Comparison of ENCODE assay signal across 35 cellular contexts in genomic region chr6:70847091-70847490, GRCh38.
"Had no signal": no experiment of that assay in that cellular context is flagged by ENCODE, and none has a peak within 500 bp of the region (broad histone marks: within the 10 kb centered on the region; RNA-seq: fewer than 3 reads in every experiment).

No MANE protein-coding gene starts in this region.

- H3K9me3 ChIP-seq: MG63 had no signal

- H3K9me3 Mint-ChIP-seq: activated CD4-positive, alpha-beta memory T cell treated with anti-CD3 and anti-CD28 coated beads, Interleukin-2, amount 10 ng/mL, durations not matched to agents 7 days and 5 days; activated naive CD8-positive, alpha-beta T cell treated with anti-CD3 and anti-CD28 coated beads for 36 hours; activated T-cell treated with anti-CD3 and anti-CD28 coated beads, Interleukin-2, amount 50 U/mL, for 72 hours; activated T-helper 17 cell treated with anti-CD3 and anti-CD28 coated beads, Interleukin-2, amount 50 U/mL, for 72 hours; central memory CD8-positive, alpha-beta T cell; T-cell had no signal

- DNase-seq: activated CD4-positive, alpha-beta memory T cell treated with anti-CD3 and anti-CD28 coated beads, Interleukin-2, amount 10 ng/mL, durations not matched to agents 7 days and 5 days; activated CD4-positive, alpha-beta T cell treated with anti-CD3 and anti-CD28 coated beads for 1 hour; activated CD4-positive, alpha-beta T cell treated with anti-CD3 and anti-CD28 coated beads for 48 hours; activated CD4-positive, CD25-positive, alpha-beta regulatory T cell; activated effector memory CD4-positive, alpha-beta T cell treated with anti-CD3 and anti-CD28 coated beads, Interleukin-2, amount 50 U/mL, for 16 hours; activated naive CD4-positive, alpha-beta T cell; activated naive CD4-positive, alpha-beta T cell treated with anti-CD3 and anti-CD28 coated beads, Interleukin-2, amount 50 U/mL, for 16 hours; activated naive CD8-positive, alpha-beta T cell treated with anti-CD3 and anti-CD28 coated beads for 36 hours; activated T-cell treated with anti-CD3 and anti-CD28 coated beads, Interleukin-2, amount 50 U/mL, for 1 hour; activated T-cell treated with anti-CD3 and anti-CD28 coated beads, Interleukin-2, amount 50 U/mL, for 72 hours; amniotic stem cell; aorta; MG63; NCI-H1048; NCI-H1105 treated with DMSO at 0.1 percent for 48 hours; NCI-H1436; NCI-H1694; NCI-H1930; NCI-H2171 treated with DMSO at 0.1 percent for 48 hours; NCI-H2227 treated with DMSO at 0.1 percent for 48 hours; NCI-H446; NCI-H510A treated with DMSO at 0.1 percent for 48 hours; NCI-H748 treated with DMSO at 0.1 percent for 48 hours; PC-9; SIG-M5; T-cell; T-helper 17 cell had no signal

- H3K27ac Mint-ChIP-seq: activated CD4-positive, alpha-beta memory T cell treated with anti-CD3 and anti-CD28 coated beads, Interleukin-2, amount 10 ng/mL, durations not matched to agents 7 days and 5 days; activated naive CD8-positive, alpha-beta T cell treated with anti-CD3 and anti-CD28 coated beads for 36 hours; activated T-cell treated with anti-CD3 and anti-CD28 coated beads, Interleukin-2, amount 50 U/mL, for 72 hours; activated T-helper 17 cell treated with anti-CD3 and anti-CD28 coated beads, Interleukin-2, amount 50 U/mL, for 72 hours; T-cell; T-helper 17 cell had no signal

- H2AFZ ChIP-seq: PC-9 had no signal

- H3K27me3 ChIP-seq: cardiac muscle cell, MG63 had no signal

- H3K4me3 ChIP-seq: cardiac muscle cell, MG63, PC-9 had no signal

- H3K27ac ChIP-seq: cardiac muscle cell, PC-9, RWPE1, VCaP had no signal

- H3K36me3 ChIP-seq: cardiac muscle cell, MG63 had no signal

- FAIRE-seq: RCC 7860 had no signal

- H3K4me3 Mint-ChIP-seq: activated CD4-positive, alpha-beta memory T cell treated with anti-CD3 and anti-CD28 coated beads, Interleukin-2, amount 10 ng/mL, durations not matched to agents 7 days and 5 days; activated naive CD8-positive, alpha-beta T cell treated with anti-CD3 and anti-CD28 coated beads for 36 hours; activated T-cell treated with anti-CD3 and anti-CD28 coated beads, Interleukin-2, amount 50 U/mL, for 72 hours; activated T-helper 17 cell treated with anti-CD3 and anti-CD28 coated beads, Interleukin-2, amount 50 U/mL, for 72 hours; central memory CD8-positive, alpha-beta T cell; T-cell had no signal

- ATAC-seq: activated T-cell treated with anti-CD3 and anti-CD28 coated beads, Interleukin-2, amount 50 U/mL, for 72 hours; activated T-helper 17 cell treated with anti-CD3 and anti-CD28 coated beads, Interleukin-2, amount 50 U/mL, for 72 hours; Right ventricle myocardium inferior; SK-N-SH treated with all-trans-retinoic acid at 6 μM for 48 hours; T-cell; T-helper 17 cell had no signal

- H3K4me2 ChIP-seq: PC-9 had no signal

- H3K4me1 Mint-ChIP-seq: activated CD4-positive, alpha-beta memory T cell treated with anti-CD3 and anti-CD28 coated beads, Interleukin-2, amount 10 ng/mL, durations not matched to agents 7 days and 5 days; activated naive CD8-positive, alpha-beta T cell treated with anti-CD3 and anti-CD28 coated beads for 36 hours had no signal

- H3K27me3 Mint-ChIP-seq: activated CD4-positive, alpha-beta memory T cell treated with anti-CD3 and anti-CD28 coated beads, Interleukin-2, amount 10 ng/mL, durations not matched to agents 7 days and 5 days; activated naive CD8-positive, alpha-beta T cell treated with anti-CD3 and anti-CD28 coated beads for 36 hours; activated T-helper 17 cell treated with anti-CD3 and anti-CD28 coated beads, Interleukin-2, amount 50 U/mL, for 72 hours; central memory CD8-positive, alpha-beta T cell; T-cell; T-helper 17 cell had no signal
